9 cellular contexts compared by ENCODE assay signal in genomic region chr21:26070822-26071425, GRCh38.
DNase-seq lines count a peak whose midpoint lies in the region; ATAC-seq, FAIRE-seq and TF ChIP-seq lines count a peak whose summit lies in the region.
"Had no signal": no experiment of that assay in that cellular context is flagged by ENCODE, and none has a peak within 500 bp of the region (broad histone marks: within the 10 kb centered on the region; RNA-seq: fewer than 3 reads in every experiment).

No MANE protein-coding gene starts in this region.

- WGBS in neuronal stem cell (ENCODE audit: extremely low coverage in 2 of 2, insufficient read length in 2 of 2, insufficient replicate concordance in 1 of 2), 2 donors, result no CpG with 5 or more reads among the region's 8 CpGs

- no peak overlapping the region for H2BK12ac ChIP-seq in neuronal stem cell (ENCODE audit: low read length)

- FAIRE-seq in GM12891 (lab: Jason Lieb, UNC), result no peak

- H3K27me3 Mint-ChIP-seq in natural killer cell treated with Interleukin-12 subunit alpha and Interleukin-12 subunit beta and Interleukin-15 and Interleukin-18, amount 100 ng/mL, for 72 hours, result peaks cover 0 to 14% of the 10 kb centered on the region in 2 donors

- H3K27ac ChIP-seq in OCI-LY3 (ENCODE audit: low read length), result no peak overlapping the region
- peak overlapping the region; percentile 15 for H3K27ac ChIP-seq in colonic mucosa
- no peak overlapping the region for H3K27ac ChIP-seq in neuronal stem cell (replicated peaks; ENCODE audit: low read length)

- H3K79me2 ChIP-seq in OCI-LY3 (ENCODE audit: low read length), result no peaks in the 10 kb centered on the region

- H3K36me3 ChIP-seq in OCI-LY3 (replicated peaks; ENCODE audit: low read depth, low read length) (no peaks in the 10 kb centered on the region), colonic mucosa (no peaks in the 10 kb centered on the region), neuronal stem cell (replicated peaks in 1 of 2; ENCODE audit: control insufficient read depth in 2 of 2, insufficient read depth in 2 of 2, low read length in 2 of 2) (no peaks in the 10 kb centered on the region)

- intact Hi-C loops in colonic mucosa (cut with DNase I), result no loop called here

- H2BK15ac ChIP-seq in neuronal stem cell (ENCODE audit: low read length), result no peak overlapping the region

- no peak overlapping the region for H3K4ac ChIP-seq in neuronal stem cell (ENCODE audit: low read length)

- peak overlapping the region in 1 of 2 donors; percentile 13 for H3K27ac Mint-ChIP-seq in natural killer cell treated with Interleukin-12 subunit alpha and Interleukin-12 subunit beta and Interleukin-15 and Interleukin-18, amount 100 ng/mL, for 72 hours

- H3K18ac ChIP-seq in neuronal stem cell (ENCODE audit: low read length), result no peak overlapping the region

- H3K23ac ChIP-seq in neuronal stem cell (ENCODE audit: low read depth, low read length, poor library complexity), result no peak overlapping the region

- H3K4me1 ChIP-seq in OCI-LY3 (ENCODE audit: low read length) (no peaks in the 10 kb centered on the region), colonic mucosa (peaks cover 8% of the 10 kb centered on the region), neuronal stem cell (ENCODE audit: control insufficient read depth in 2 of 2, insufficient read depth in 1 of 2, low read depth in 1 of 2, low read length in 2 of 2) (peaks cover 3 to 13% of the 10 kb centered on the region in 2 donors)

- H4K20me1 ChIP-seq in OCI-LY3 (ENCODE audit: insufficient read depth, low read length), result no peaks in the 10 kb centered on the region

- no peaks in the 10 kb centered on the region for H3K9me3 Mint-ChIP-seq in natural killer cell treated with Interleukin-12 subunit alpha and Interleukin-12 subunit beta and Interleukin-15 and Interleukin-18, amount 100 ng/mL, for 72 hours

- no peak overlapping the region for H3K14ac ChIP-seq in neuronal stem cell (ENCODE audit: low read length)

- H4K91ac ChIP-seq in neuronal stem cell (ENCODE audit: low read depth, low read length, poor library complexity), result no peak overlapping the region

- H3K4me3 Mint-ChIP-seq in natural killer cell treated with Interleukin-12 subunit alpha and Interleukin-12 subunit beta and Interleukin-15 and Interleukin-18, amount 100 ng/mL, for 72 hours, result peak overlapping the region; percentile 44

- H3K4me1 Mint-ChIP-seq in natural killer cell treated with Interleukin-12 subunit alpha and Interleukin-12 subunit beta and Interleukin-15 and Interleukin-18, amount 100 ng/mL, for 72 hours (ENCODE audit: low read depth in 2 of 2), result peaks cover 11 to 12% of the 10 kb centered on the region in 2 donors

- H3K4me3 ChIP-seq in AG09309 (ENCODE audit: control insufficient read depth, low read depth, low read length) (peak overlapping the region; percentile 1), OCI-LY3 (ENCODE audit: low read length) (no peak overlapping the region), colonic mucosa (no peak overlapping the region), neuronal stem cell (ENCODE audit: low read length in 2 of 2) (no peak overlapping the region)

- no peak overlapping the region for H2BK120ac ChIP-seq in neuronal stem cell (ENCODE audit: low read depth, low read length)

- peak overlapping the region; percentile 15; the same call in 1 of the 2 replicates for H2AFZ ChIP-seq in OCI-LY3 (ENCODE audit: low read depth, low read length)
- H2AFZ ChIP-seq in neuronal stem cell (ENCODE audit: low read length), result no peak overlapping the region

- H2BK5ac ChIP-seq in neuronal stem cell (ENCODE audit: low read length), result no peak overlapping the region

- peaks cover under 1% of the 10 kb centered on the region for H3K79me1 ChIP-seq in neuronal stem cell (ENCODE audit: low read depth, low read length)

- H2AK5ac ChIP-seq in neuronal stem cell (ENCODE audit: low read depth, low read length), result no peak overlapping the region

- H3K4me2 ChIP-seq in OCI-LY3 (ENCODE audit: low read length), result peak overlapping the region; percentile 8; the same call in 1 of the 2 replicates
- H3K4me2 ChIP-seq in neuronal stem cell (ENCODE audit: insufficient read depth, low read length, poor library complexity, severe bottlenecking), result no peak overlapping the region

- TF ChIP-seq CTCF in AG09309 (IDR thresholded peaks at IDR 0.05; ENCODE audit: control insufficient read depth, insufficient read depth, low read depth, low read length, missing control alignments) (no peak), OCI-LY3 (IDR thresholded peaks at IDR 0.05; ENCODE audit: low read depth, low read length) (no peak), colonic mucosa (IDR thresholded peaks at IDR 0.05) (no peak)

- no peaks in the 10 kb centered on the region for H3K9me3 ChIP-seq in OCI-LY3 (ENCODE audit: insufficient read depth, low read length)
- no peaks in the 10 kb centered on the region for H3K9me3 ChIP-seq in colonic mucosa
- no peaks in the 10 kb centered on the region for H3K9me3 ChIP-seq in neuronal stem cell (replicated peaks in 1 of 2; ENCODE audit: control insufficient read depth in 2 of 2, insufficient read depth in 1 of 2, low read depth in 1 of 2, low read length in 2 of 2)

- DNase-seq in AG09309 (ENCODE audit: low read depth) (peak; percentile 16), colonic mucosa (peak; percentile 40), GM12891 (ENCODE audit: insufficient read length, low spot score) (no peak), NCI-H524 (lab: John Stamatoyannopoulos, UW) (no peak), neuronal stem cell (ENCODE audit: low spot score) (no peak)
- no peak for DNase-seq in natural killer cell treated with Interleukin-12 subunit alpha and Interleukin-12 subunit beta and Interleukin-15 and Interleukin-18, amount 100 ng/mL, for 72 hours (ENCODE audit: low spot score)

- H3K36me3 Mint-ChIP-seq in natural killer cell treated with Interleukin-12 subunit alpha and Interleukin-12 subunit beta and Interleukin-15 and Interleukin-18, amount 100 ng/mL, for 72 hours, result no peaks in the 10 kb centered on the region

- ATAC-seq in GM21381 (IDR thresholded peaks at IDR 0.05; ENCODE audit: unreplicated experiment), result peak; percentile 76
- no peak for ATAC-seq in natural killer cell treated with Interleukin-12 subunit alpha and Interleukin-12 subunit beta and Interleukin-15 and Interleukin-18, amount 100 ng/mL, for 72 hours
- ATAC-seq: HCT116 had no signal

- H3K27me3 ChIP-seq in OCI-LY3 (ENCODE audit: low read depth, low read length), result no peaks in the 10 kb centered on the region
- H3K27me3 ChIP-seq in colonic mucosa, result no peaks in the 10 kb centered on the region
- H3K27me3 ChIP-seq in neuronal stem cell (ENCODE audit: control insufficient read depth in 3 of 3, insufficient read depth in 3 of 3, low read depth in 1 of 3, low read length in 3 of 3), result no peaks in the 10 kb centered on the region

- H3K9ac ChIP-seq in OCI-LY3 (ENCODE audit: low read length), result no peak overlapping the region
- peak overlapping the region in 1 of 2 donors; percentile 19 for H3K9ac ChIP-seq in colonic mucosa (ENCODE audit: low read depth in 2 of 2, low read length in 2 of 2)
- H3K9ac ChIP-seq in neuronal stem cell (ENCODE audit: low read depth, low read length, poor library complexity), result no peak overlapping the region

- H4K8ac ChIP-seq in neuronal stem cell (ENCODE audit: low read depth, low read length), result no peak overlapping the region

- no peak for TF ChIP-seq POLR2A in GM12891 (IDR thresholded peaks at IDR 0.05; ENCODE audit: low read depth, low read length)

TF ChIP-seq in GM12891, 5 proteins besides CTCF, POLR2A, EP300 and RAD21:
- TF ChIP-seq POLR2AphosphoS5 (IDR thresholded peaks at IDR 0.05; ENCODE audit: low read depth, low read length) (no peak), PAX5 (IDR thresholded peaks at IDR 0.05; ENCODE audit: insufficient read depth, low read length, severe bottlenecking) (no peak), POU2F2 (IDR thresholded peaks at IDR 0.05; ENCODE audit: low read depth, low read length) (no peak), TAF1 (IDR thresholded peaks at IDR 0.05; ENCODE audit: low read depth, low read length) (no peak), SPI1 (IDR thresholded peaks at IDR 0.05; ENCODE audit: low read depth, low read length) (no peak)

Comparison
In these comparisons a context has a peak if more than half of its experiments do, and no peak if none do; other contexts are left out.
1. DNase-seq: peak in AG09309 (single experiment) and colonic mucosa (single experiment); none in natural killer cell treated with Interleukin-12 subunit alpha and Interleukin-12 subunit beta and Interleukin-15 and Interleukin-18, amount 100 ng/mL, for 72 hours (single experiment), GM12891 (single experiment), NCI-H524 (0 of 2) and neuronal stem cell (single experiment).